15 cellular contexts compared by ENCODE assay signal in genomic region chr17:35129154-35129972, GRCh38. TPM values are rescaled to one million over a fixed set of nuclear protein-coding genes. Genes with fewer than 3 reads are reported as not detected.
DNase-seq lines count a peak whose midpoint lies in the region; ATAC-seq and TF ChIP-seq lines count a peak whose summit lies in the region.
"Had no signal": no experiment of that assay in that cellular context is flagged by ENCODE, and none has a peak within 500 bp of the region (broad histone marks: within the 10 kb centered on the region; RNA-seq: fewer than 3 reads in every experiment).

No MANE protein-coding gene starts in this region.

- H3K4me3 ChIP-seq in MG63 (no peak overlapping the region), foreskin fibroblast (ENCODE audit: low read depth in 1 of 2, low read length in 2 of 2) (no peak overlapping the region)
- H3K4me3 ChIP-seq: Peyer's patch had no signal

- TF ChIP-seq CTCF in foreskin fibroblast (IDR thresholded peaks at IDR 0.05; ENCODE audit: low read depth, low read length), result no peak

- peaks cover 43% of the 10 kb centered on the region for H3K36me3 ChIP-seq in MG63

- H3K9me3 ChIP-seq in MG63, result no peaks in the 10 kb centered on the region
- H3K9me3 ChIP-seq: Peyer's patch had no signal

- ATAC-seq in GM21447 (IDR thresholded peaks at IDR 0.05; ENCODE audit: unreplicated experiment), result no peak

- H3K27me3 ChIP-seq in MG63, result no peaks in the 10 kb centered on the region
- H3K27me3 ChIP-seq: Peyer's patch had no signal

- peak; percentile 24 for DNase-seq in EH (ENCODE audit: low read depth)
- peak; percentile 50 for DNase-seq in MG63
- DNase-seq in foreskin fibroblast, result peak; percentile 38 to 72
- no peak for DNase-seq in ureter (ENCODE audit: low spot score)
- no peak for DNase-seq in hypothalamus (lab: John Stamatoyannopoulos, UW)
- DNase-seq: activated gamma-delta T cell; Karpas-422; NCI-H187; NCI-H526 treated with DMSO at 0.1 percent for 48 hours; Peyer's patch; retina; stimulated activated CD4-positive, alpha-beta T cell treated with anti-CD3 and anti-CD28 coated beads, Interleukin-1b, Interleukin-23, amount 100 ng/mL, for 48 hours had no signal

RNA-seq across cellular contexts. Expression of gene FNDC8, which starts 7.9 kb away (rescaled TPM):
- not detected in 2 replicates for total RNA-seq in MG63 (2014; rRNA removed; shearing (Covaris generic); ENCODE audit: low replicate concordance)
- not detected for total RNA-seq in ureter
- total RNA-seq: activated CD8-positive, alpha-beta memory T cell treated with anti-CD3 and anti-CD28 coated beads for 36 hours; fibroblast of villous mesenchyme; Peyer's patch had no signal

RNA-seq across cellular contexts. Expression of gene RAD51D, which starts 9.7 kb away (rescaled TPM):
- 9.4 and 18.8 TPM in 2 replicates for total RNA-seq in MG63 (2014; rRNA removed; shearing (Covaris generic); ENCODE audit: low replicate concordance)
- 13.1 TPM for total RNA-seq in ureter

RNA-seq across cellular contexts. Expression of gene NLE1, which starts 12.7 kb away (rescaled TPM):
- 25.6 and 71.4 TPM in 2 replicates for total RNA-seq in MG63 (2014; rRNA removed; shearing (Covaris generic); ENCODE audit: low replicate concordance)
- total RNA-seq in ureter, result 20.0 TPM

RNA-seq across cellular contexts. Expression of gene UNC45B, which starts 18.3 kb away (rescaled TPM):
- total RNA-seq in MG63 (2014; rRNA removed; shearing (Covaris generic); ENCODE audit: low replicate concordance), result not detected in 2 replicates
- 0.08 TPM for total RNA-seq in ureter
- total RNA-seq: activated CD8-positive, alpha-beta memory T cell treated with anti-CD3 and anti-CD28 coated beads for 36 hours; fibroblast of villous mesenchyme; Peyer's patch had no signal

Comparison
In these comparisons a context has a peak if more than half of its experiments do, and no peak if none do; other contexts are left out.
1. DNase-seq: peak in EH (single experiment), MG63 (single experiment) and foreskin fibroblast (2 of 2); none in ureter (single experiment) and hypothalamus (0 of 51).